In genomic region chr10:129939416-129940275, GRCh38 we compare ENCODE assay signal across 22 cellular contexts. TPM values are rescaled to one million over a fixed set of nuclear protein-coding genes. Genes with fewer than 3 reads are reported as not detected.
DNase-seq lines count a peak whose midpoint lies in the region; ATAC-seq and TF ChIP-seq lines count a peak whose summit lies in the region.
"Had no signal": no experiment of that assay in that cellular context is flagged by ENCODE, and none has a peak within 500 bp of the region (broad histone marks: within the 10 kb centered on the region; RNA-seq: fewer than 3 reads in every experiment).

No MANE protein-coding gene starts in this region.

- no peaks in the 10 kb centered on the region for H3K79me2 ChIP-seq in PC-9 (ENCODE audit: low read depth)

- BruUV-seq in PC-9 (replicated peaks; lab: Mats Ljungman, UMichigan): no TSS peak

- peak; percentile 6 for DNase-seq in left ventricle myocardium inferior
- no peak for DNase-seq in left ventricle myocardium superior
- no peak for DNase-seq in mesenchymal stem cell
- peak; percentile 48 for DNase-seq in sciatic nerve (ENCODE audit: low spot score)
- no peak for DNase-seq in islet precursor cell
- DNase-seq in PC-9: no peak
- DNase-seq: BE2C; CD4-positive, alpha-beta T cell; COR-L47; DMS 273 treated with DMSO at 0.1 percent for 48 hours; DMS79 treated with DMSO at 0.1 percent for 48 hours; IMR-90; NCI-H1092 treated with DMSO at 0.1 percent for 48 hours; NCI-H1436 treated with DMSO at 0.1 percent for 48 hours; NCI-H1930; NCI-H2227 treated with DMSO at 0.1 percent for 48 hours; NCI-H510A; NCI-H748 treated with DMSO at 0.1 percent for 48 hours had no signal

- peaks cover 6% of the 10 kb centered on the region for H3K27me3 ChIP-seq in left ventricle myocardium inferior (ENCODE audit: low read depth)
- H3K27me3 ChIP-seq in mesenchymal stem cell (ENCODE audit: control insufficient read depth in 1 of 2, insufficient read depth in 1 of 2, low read length in 2 of 2): no peaks in the 10 kb centered on the region
- H3K27me3 ChIP-seq in PC-9 (ENCODE audit: insufficient read depth, low read depth): peaks cover 60% of the 10 kb centered on the region
- H3K27me3 ChIP-seq: BE2C, SJSA1 had no signal

- H3K4ac ChIP-seq in mesenchymal stem cell (ENCODE audit: low read depth in 1 of 2, low read length in 2 of 2): no peak overlapping the region

- no peak for TF ChIP-seq CTCF in left ventricle myocardium inferior (IDR thresholded peaks at IDR 0.05; ENCODE audit: borderline replicate concordance)
- no peak for TF ChIP-seq CTCF in PC-9 (conservative IDR thresholded peaks at IDR 0.05)

- POLR2A ChIA-PET in PC-9 (lab: Charles Lee; ENCODE audit: unreplicated experiment): no interaction called here

- H3K79me1 ChIP-seq in mesenchymal stem cell (replicated peaks; ENCODE audit: low read length, poor library complexity, severe bottlenecking): no peaks in the 10 kb centered on the region

- no peaks in the 10 kb centered on the region for H3F3A ChIP-seq in PC-9 (ENCODE audit: insufficient read depth, low read depth)

- no peak overlapping the region for H2BK15ac ChIP-seq in mesenchymal stem cell (ENCODE audit: low read depth, poor library complexity, severe bottlenecking)

- no peaks in the 10 kb centered on the region for H4K20me1 ChIP-seq in PC-9 (ENCODE audit: insufficient read depth)

- no peak overlapping the region for H2BK5ac ChIP-seq in mesenchymal stem cell (ENCODE audit: low read depth, low read length, poor library complexity, severe bottlenecking)

- H3K27ac ChIP-seq in left ventricle myocardium inferior (replicated peaks): peak overlapping the region; percentile 19
- no peak overlapping the region for H3K27ac ChIP-seq in mesenchymal stem cell (ENCODE audit: low read length, poor library complexity, severe bottlenecking)
- H3K27ac ChIP-seq in PC-9: no peak overlapping the region
- H3K27ac ChIP-seq: KMS-11, SJSA1 had no signal

- CTCF ChIA-PET in PC-9 (lab: Charles Lee): no interaction called here

- H3K4me1 ChIP-seq in left ventricle myocardium inferior: peaks cover 96% of the 10 kb centered on the region
- no peaks in the 10 kb centered on the region for H3K4me1 ChIP-seq in mesenchymal stem cell (ENCODE audit: control insufficient read depth, insufficient read depth, low read depth, low read length)
- no peaks in the 10 kb centered on the region for H3K4me1 ChIP-seq in PC-9 (replicated peaks; ENCODE audit: insufficient read depth)
- H3K4me1 ChIP-seq: SJSA1 had no signal

- ATAC-seq in left ventricle myocardium superior (no peak), sciatic nerve (no peak), GM18870 (IDR thresholded peaks at IDR 0.05; ENCODE audit: unreplicated experiment) (no peak), GM21367 (IDR thresholded peaks at IDR 0.05; ENCODE audit: unreplicated experiment) (no peak)

- no peak overlapping the region for H2BK120ac ChIP-seq in mesenchymal stem cell (ENCODE audit: low read depth, low read length)

- H2AK5ac ChIP-seq in mesenchymal stem cell (ENCODE audit: low read length, severe bottlenecking): no peak overlapping the region

- no peak overlapping the region for H2BK12ac ChIP-seq in mesenchymal stem cell (ENCODE audit: low read length in 2 of 2)

- H4K8ac ChIP-seq in mesenchymal stem cell (ENCODE audit: low read length): no peak overlapping the region

- WGBS in mesenchymal stem cell: 91% methylated on average over 21 of the region's 23 CpGs

- no peak overlapping the region for H3K23ac ChIP-seq in mesenchymal stem cell (ENCODE audit: low read length in 2 of 2)

- no peak overlapping the region for H3K18ac ChIP-seq in mesenchymal stem cell (ENCODE audit: low read depth in 1 of 2, low read length in 2 of 2)

- H2AFZ ChIP-seq in mesenchymal stem cell (ENCODE audit: low read depth, low read length) (no peak overlapping the region), PC-9 (no peak overlapping the region)

- H3K9ac ChIP-seq in mesenchymal stem cell (ENCODE audit: low read length): peak overlapping the region; percentile 27
- H3K9ac ChIP-seq: KMS-11 had no signal

- H3K9me2 ChIP-seq in PC-9 (ENCODE audit: insufficient read depth): no peaks in the 10 kb centered on the region

- H3K36me3 ChIP-seq in left ventricle myocardium inferior: no peaks in the 10 kb centered on the region
- peaks cover 0 to 85% of the 10 kb centered on the region in 2 experiments for H3K36me3 ChIP-seq in mesenchymal stem cell (ENCODE audit: control insufficient read depth in 1 of 2, insufficient read depth in 2 of 2, low read depth in 1 of 2, low read length in 2 of 2)
- no peaks in the 10 kb centered on the region for H3K36me3 ChIP-seq in PC-9 (ENCODE audit: low read depth)
- H3K36me3 ChIP-seq: SJSA1 had no signal

- no peak overlapping the region for H4K91ac ChIP-seq in mesenchymal stem cell (ENCODE audit: low read length)

- no peak overlapping the region for H3K14ac ChIP-seq in mesenchymal stem cell (ENCODE audit: low read length in 2 of 2)

- no peaks in the 10 kb centered on the region for H3K9me3 ChIP-seq in left ventricle myocardium inferior (replicated peaks)
- H3K9me3 ChIP-seq in mesenchymal stem cell (ENCODE audit: control insufficient read depth, low read length): no peaks in the 10 kb centered on the region
- no peaks in the 10 kb centered on the region for H3K9me3 ChIP-seq in PC-9 (ENCODE audit: insufficient read depth, low read depth)
- H3K9me3 ChIP-seq: BE2C, SJSA1 had no signal

- H3K4me2 ChIP-seq in mesenchymal stem cell (ENCODE audit: low read length, poor library complexity, severe bottlenecking): no peak overlapping the region
- no peak overlapping the region for H3K4me2 ChIP-seq in PC-9
- H3K4me2 ChIP-seq: KMS-11 had no signal

- intact Hi-C loops in left ventricle myocardium inferior (cut with micrococcal nuclease): loop anchor here (10.0 kb wide), 1 partner anchor 45 kb away; no protein-coding TSS in a partner anchor
- intact Hi-C loops in left ventricle myocardium superior (cut with micrococcal nuclease): no loop called here
- intact Hi-C loops in sciatic nerve (cut with DNase I): no loop called here
- intact Hi-C loops in PC-9 (cut with micrococcal nuclease; ENCODE audit: unreplicated experiment): no loop called here

- H3K4me3 ChIP-seq in left ventricle myocardium inferior: no peak overlapping the region
- H3K4me3 ChIP-seq in mesenchymal stem cell (ENCODE audit: insufficient read depth in 1 of 2, low read depth in 1 of 2, low read length in 2 of 2): no peak overlapping the region
- no peak overlapping the region for H3K4me3 ChIP-seq in PC-9
- H3K4me3 ChIP-seq: SJSA1 had no signal

RNA-seq across cellular contexts. Expression of gene EBF3, which starts 24.4 kb away (rescaled TPM):
- total RNA-seq in left ventricle myocardium inferior (6.2 TPM), left ventricle myocardium superior (7.1 TPM), sciatic nerve (38.9 TPM), PC-9 (2021) (not detected in 2 replicates)
- polyA plus RNA-seq in mesenchymal stem cell (2013, experiment 1 of 2): 1.5 TPM
- polyA plus RNA-seq in mesenchymal stem cell (2013, experiment 2 of 2): 1.2 TPM
- total RNA-seq: CD4-positive, alpha-beta T cell; SJSA1 had no signal

Comparison
In these comparisons a context has a peak if more than half of its experiments do, and no peak if none do; other contexts are left out.
1. DNase-seq: peak in left ventricle myocardium inferior (single experiment) and sciatic nerve (single experiment); none in left ventricle myocardium superior (single experiment), mesenchymal stem cell (single experiment), islet precursor cell (single experiment) and PC-9 (0 of 2).